In genomic region chr3:31250116-31250813, GRCh38 we compare ENCODE assay signal across 13 cellular contexts.
DNase-seq lines count a peak whose midpoint lies in the region; ATAC-seq, FAIRE-seq and TF ChIP-seq lines count a peak whose summit lies in the region.
"Had no signal": no experiment of that assay in that cellular context is flagged by ENCODE, and none has a peak within 500 bp of the region (broad histone marks: within the 10 kb centered on the region; RNA-seq: fewer than 3 reads in every experiment).

No MANE protein-coding gene starts in this region.

- no peaks in the 10 kb centered on the region for H3K36me3 ChIP-seq in KOPT-K1 (ENCODE audit: insufficient read depth, low read length)
- no peaks in the 10 kb centered on the region for H3K36me3 ChIP-seq in small intestine (ENCODE audit: control insufficient read depth in 2 of 2, insufficient read depth in 2 of 2, low read length in 2 of 2)
- H3K36me3 ChIP-seq in body of pancreas (replicated peaks in 1 of 2; ENCODE audit: insufficient read depth in 1 of 2, low read depth in 2 of 2), result no peaks in the 10 kb centered on the region

- H3K27me3 ChIP-seq in small intestine (ENCODE audit: control insufficient read depth in 2 of 2, insufficient read depth in 2 of 2, low read length in 2 of 2) (no peaks in the 10 kb centered on the region), dorsolateral prefrontal cortex (no peaks in the 10 kb centered on the region), body of pancreas (no peaks in the 10 kb centered on the region)

- H3K36me3 Mint-ChIP-seq in activated CD4-positive, alpha-beta T cell treated with anti-CD3 and anti-CD28 coated beads for 36 hours (ENCODE audit: low read depth), result no peaks in the 10 kb centered on the region
- H3K36me3 Mint-ChIP-seq in activated CD4-positive, alpha-beta T cell treated with anti-CD3 and anti-CD28 coated beads, Interleukin-2, amount 10 ng/mL, durations not matched to agents 7 days and 5 days (ENCODE audit: low read depth), result peaks cover 29% of the 10 kb centered on the region
- H3K36me3 Mint-ChIP-seq in activated T-helper 17 cell treated with anti-CD3 and anti-CD28 coated beads, Interleukin-2, amount 50 U/mL, for 72 hours (ENCODE audit: low read depth), result peaks cover 5% of the 10 kb centered on the region

- TF ChIP-seq POLR2A in body of pancreas (IDR thresholded peaks at IDR 0.05), result no peak

- no peak for TF ChIP-seq CTCF in dorsolateral prefrontal cortex (IDR thresholded peaks at IDR 0.05 in 54 of 56, conservative IDR thresholded peaks at IDR 0.05 in 2 of 56; ENCODE audit: low read depth in 1 of 56, partially characterized antibody in 56 of 56)
- TF ChIP-seq CTCF in body of pancreas (IDR thresholded peaks at IDR 0.05), result no peak

- no peak overlapping the region for H3K4me3 Mint-ChIP-seq in activated CD4-positive, alpha-beta T cell treated with anti-CD3 and anti-CD28 coated beads for 36 hours
- H3K4me3 Mint-ChIP-seq in activated CD4-positive, alpha-beta T cell treated with anti-CD3 and anti-CD28 coated beads, Interleukin-2, amount 10 ng/mL, durations not matched to agents 7 days and 5 days, result no peak overlapping the region
- peak overlapping the region; percentile 54 for H3K4me3 Mint-ChIP-seq in activated T-helper 17 cell treated with anti-CD3 and anti-CD28 coated beads, Interleukin-2, amount 50 U/mL, for 72 hours
- H3K4me3 Mint-ChIP-seq: type B pancreatic cell had no signal

- H3K4me1 Mint-ChIP-seq in activated CD4-positive, alpha-beta T cell treated with anti-CD3 and anti-CD28 coated beads for 36 hours, result peaks cover 73% of the 10 kb centered on the region
- peaks cover 62% of the 10 kb centered on the region for H3K4me1 Mint-ChIP-seq in activated CD4-positive, alpha-beta T cell treated with anti-CD3 and anti-CD28 coated beads, Interleukin-2, amount 10 ng/mL, durations not matched to agents 7 days and 5 days
- H3K4me1 Mint-ChIP-seq in activated T-helper 17 cell treated with anti-CD3 and anti-CD28 coated beads, Interleukin-2, amount 50 U/mL, for 72 hours, result peaks cover 51% of the 10 kb centered on the region

- H3K27ac ChIP-seq in KOPT-K1 (ENCODE audit: low read depth, low read length, poor library complexity, severe bottlenecking), result peak overlapping the region; percentile 35
- no peak overlapping the region for H3K27ac ChIP-seq in small intestine (ENCODE audit: low read depth in 1 of 2, low read length in 1 of 2)
- H3K27ac ChIP-seq in dorsolateral prefrontal cortex, result no peak overlapping the region
- no peak overlapping the region for H3K27ac ChIP-seq in body of pancreas

- H3K27me3 Mint-ChIP-seq in activated CD4-positive, alpha-beta T cell treated with anti-CD3 and anti-CD28 coated beads for 36 hours, result peaks cover 7% of the 10 kb centered on the region
- no peaks in the 10 kb centered on the region for H3K27me3 Mint-ChIP-seq in activated CD4-positive, alpha-beta T cell treated with anti-CD3 and anti-CD28 coated beads, Interleukin-2, amount 10 ng/mL, durations not matched to agents 7 days and 5 days
- no peaks in the 10 kb centered on the region for H3K27me3 Mint-ChIP-seq in activated T-helper 17 cell treated with anti-CD3 and anti-CD28 coated beads, Interleukin-2, amount 50 U/mL, for 72 hours
- H3K27me3 Mint-ChIP-seq: progenitor cell of endocrine pancreas, type B pancreatic cell had no signal

- CTCF ChIA-PET in activated CD4-positive, alpha-beta T cell treated with anti-CD3 and anti-CD28 coated beads for 36 hours (lab: Charles Lee), result interaction anchor here (0.6 to 1.1 kb wide), 3 partner anchors 18 to 339 kb away, joined by 3 read pairs; no protein-coding TSS in a partner anchor
- CTCF ChIA-PET in activated CD4-positive, alpha-beta T cell treated with anti-CD3 and anti-CD28 coated beads, Interleukin-2, amount 10 ng/mL, durations not matched to agents 7 days and 5 days (lab: Charles Lee), result no interaction called here

- POLR2A ChIA-PET in activated CD4-positive, alpha-beta T cell treated with anti-CD3 and anti-CD28 coated beads for 36 hours (lab: Charles Lee), result interaction anchor here (1.5 kb wide), 1 partner anchor 282 kb away, joined by 3 read pairs; the partner anchor contains the start of gene STT3B
- POLR2A ChIA-PET in activated CD4-positive, alpha-beta T cell treated with anti-CD3 and anti-CD28 coated beads, Interleukin-2, amount 10 ng/mL, durations not matched to agents 7 days and 5 days (lab: Charles Lee), result no interaction called here

- no peak for FAIRE-seq in small intestine (lab: Jason Lieb, UNC)
- FAIRE-seq: A204.1 had no signal

- DNase-seq in activated CD4-positive, alpha-beta T cell treated with anti-CD3 and anti-CD28 coated beads for 36 hours, result no peak
- no peak for DNase-seq in activated CD4-positive, alpha-beta T cell treated with anti-CD3 and anti-CD28 coated beads, Interleukin-2, amount 10 ng/mL, durations not matched to agents 7 days and 5 days
- DNase-seq in kidney tubule cell (ENCODE audit: low spot score), result peak; percentile 58
- DNase-seq in small intestine, result no peak
- no peak for DNase-seq in dorsolateral prefrontal cortex
- DNase-seq in body of pancreas, result no peak
- DNase-seq: activated CD4-positive, alpha-beta T cell treated with anti-CD3 and anti-CD28 coated beads, Interleukin-2, amount 50 U/mL, for 1 hour; mucosa of descending colon had no signal

- H3K27ac Mint-ChIP-seq in activated CD4-positive, alpha-beta T cell treated with anti-CD3 and anti-CD28 coated beads for 36 hours, result peak overlapping the region; percentile 37
- H3K27ac Mint-ChIP-seq in activated CD4-positive, alpha-beta T cell treated with anti-CD3 and anti-CD28 coated beads, Interleukin-2, amount 10 ng/mL, durations not matched to agents 7 days and 5 days, result no peak overlapping the region
- H3K27ac Mint-ChIP-seq in activated T-helper 17 cell treated with anti-CD3 and anti-CD28 coated beads, Interleukin-2, amount 50 U/mL, for 72 hours, result peak overlapping the region; percentile 94
- H3K27ac Mint-ChIP-seq: progenitor cell of endocrine pancreas, type B pancreatic cell had no signal

- H3K9me3 ChIP-seq in KOPT-K1 (ENCODE audit: insufficient read depth, low read length, poor library complexity, severe bottlenecking) (peaks cover 11% of the 10 kb centered on the region), small intestine (ENCODE audit: control insufficient read depth, low read depth) (no peaks in the 10 kb centered on the region), body of pancreas (no peaks in the 10 kb centered on the region)
- H3K9me3 ChIP-seq: mucosa of descending colon had no signal

- H3K4me3 ChIP-seq in small intestine (ENCODE audit: low read depth in 1 of 2, low read length in 2 of 2) (no peak overlapping the region), dorsolateral prefrontal cortex (no peak overlapping the region), body of pancreas (no peak overlapping the region)
- H3K4me3 ChIP-seq: mucosa of descending colon had no signal

- H3K9me3 Mint-ChIP-seq in activated CD4-positive, alpha-beta T cell treated with anti-CD3 and anti-CD28 coated beads for 36 hours (ENCODE audit: low read depth), result peaks cover 6% of the 10 kb centered on the region
- H3K9me3 Mint-ChIP-seq in activated CD4-positive, alpha-beta T cell treated with anti-CD3 and anti-CD28 coated beads, Interleukin-2, amount 10 ng/mL, durations not matched to agents 7 days and 5 days, result peaks cover 37% of the 10 kb centered on the region
- H3K9me3 Mint-ChIP-seq in activated T-helper 17 cell treated with anti-CD3 and anti-CD28 coated beads, Interleukin-2, amount 50 U/mL, for 72 hours, result peaks cover 6% of the 10 kb centered on the region

- ATAC-seq in activated CD4-positive, alpha-beta T cell treated with anti-CD3 and anti-CD28 coated beads for 36 hours, result no peak
- ATAC-seq in activated T-helper 17 cell treated with anti-CD3 and anti-CD28 coated beads, Interleukin-2, amount 50 U/mL, for 72 hours (replicated peaks), result no peak
- no peak for ATAC-seq in body of pancreas

- WGBS in small intestine, 3 donors, result 80 to 94% (median 85%) methylated on average over 1 of the region's 1 CpG
- 76 to 100% methylated on average over 1 of the region's 1 CpG for WGBS in body of pancreas, 2 donors

- intact Hi-C loops in activated CD4-positive, alpha-beta T cell treated with anti-CD3 and anti-CD28 coated beads for 36 hours (cut with DNase I, micrococcal nuclease), result loop anchor here (5.0 kb wide), 6 partner anchors 37 to 677 kb away; no protein-coding TSS in a partner anchor
- intact Hi-C loops in dorsolateral prefrontal cortex (cut with DNase I), result no loop called here
- intact Hi-C loops in body of pancreas (cut with DNase I), result no loop called here

- H3K4me1 ChIP-seq in small intestine (ENCODE audit: control insufficient read depth in 2 of 2, insufficient read depth in 1 of 2, low read depth in 1 of 2, low read length in 1 of 2) (no peaks in the 10 kb centered on the region), body of pancreas (peaks cover 12% of the 10 kb centered on the region)

Comparison
In these comparisons a context has a peak if more than half of its experiments do, and no peak if none do; other contexts are left out.
1. intact Hi-C loops: an anchor here in activated CD4-positive, alpha-beta T cell treated with anti-CD3 and anti-CD28 coated beads for 36 hours (5.0 kb wide); none called in dorsolateral prefrontal cortex and body of pancreas.